18 cellular contexts compared by ENCODE assay signal in genomic region chr9:113477661-113478060, GRCh38. TPM values are rescaled to one million over a fixed set of nuclear protein-coding genes. Genes with fewer than 3 reads are reported as not detected.
A peak's percentile ranks its signal among the peaks of the same experiment; 100 is the strongest.
DNase-seq lines count a peak whose midpoint lies in the region; ATAC-seq and TF ChIP-seq lines count a peak whose summit lies in the region.
"Had no signal": no experiment of that assay in that cellular context is flagged by ENCODE, and none has a peak within 500 bp of the region (broad histone marks: within the 10 kb centered on the region; RNA-seq: fewer than 3 reads in every experiment).

No MANE protein-coding gene starts in this region.

- no peak overlapping the region for H3K27ac Mint-ChIP-seq in activated CD8-positive, alpha-beta memory T cell treated with anti-CD3 and anti-CD28 coated beads, Interleukin-2, amount 10 ng/mL, durations not matched to agents 7 days and 5 days
- H3K27ac Mint-ChIP-seq in neural progenitor cell (peak overlapping the region; percentile 46), type B pancreatic cell (no peak overlapping the region)

- no peaks in the 10 kb centered on the region for H4K20me1 ChIP-seq in neural progenitor cell (ENCODE audit: low read depth)
- H4K20me1 ChIP-seq: BLaER1 treated with 17β-estradiol and CSF1 and Interleukin-3, amounts not matched to agents 10 nM and 100 nM had no signal

- peak; percentile 40 for DNase-seq in activated CD8-positive, alpha-beta memory T cell treated with anti-CD3 and anti-CD28 coated beads, Interleukin-2, amount 10 ng/mL, durations not matched to agents 7 days and 5 days
- no peak for DNase-seq in activated CD8-positive, alpha-beta memory T cell treated with anti-CD3 and anti-CD28 coated beads, Interleukin-2, amount 50 U/mL, for 4 hours
- DNase-seq in ascending aorta (ENCODE audit: low spot score in 2 of 2), result peak in 1 of 2 donors; percentile 59
- DNase-seq in neural progenitor cell (ENCODE audit: low spot score), result no peak
- DNase-seq in type B pancreatic cell (ENCODE audit: extremely low spot score, unreplicated experiment), result peak; percentile 31
- no peak for DNase-seq in hippocampal formation (lab: John Stamatoyannopoulos, UW)
- DNase-seq: DND-41, GDM1, GOT3, NCI-H1092, NCI-H146, NCI-H2081 treated with DMSO at 0.1 percent for 48 hours, NCI-H510A, SHP77 treated with DMSO at 0.1 percent for 48 hours had no signal

- TF ChIP-seq CTCF in ascending aorta (IDR thresholded peaks at IDR 0.05) (no peak), neural progenitor cell (IDR thresholded peaks at IDR 0.05) (no peak), type B pancreatic cell (conservative IDR thresholded peaks at IDR 0.05) (no peak)

- H2AFZ ChIP-seq in neural progenitor cell (replicated peaks), result no peak overlapping the region

- no peak overlapping the region for H3K4me2 ChIP-seq in neural progenitor cell
- H3K4me2 ChIP-seq: BLaER1 treated with 17β-estradiol and CSF1 and Interleukin-3, amounts not matched to agents 10 nM and 100 nM; KMS-11 had no signal

- no peak overlapping the region for H3K4me3 Mint-ChIP-seq in activated CD8-positive, alpha-beta memory T cell treated with anti-CD3 and anti-CD28 coated beads, Interleukin-2, amount 10 ng/mL, durations not matched to agents 7 days and 5 days
- H3K4me3 Mint-ChIP-seq in neural progenitor cell (no peak overlapping the region), type B pancreatic cell (no peak overlapping the region)

- intact Hi-C loops in ascending aorta (cut with DNase I), result no loop called here

- peak overlapping the region; percentile 38 to 53 for H3K27ac ChIP-seq in ascending aorta
- H3K27ac ChIP-seq in neural progenitor cell, result no peak overlapping the region
- H3K27ac ChIP-seq: BLaER1 treated with 17β-estradiol and CSF1 and Interleukin-3, amounts not matched to agents 10 nM and 100 nM; KMS-11 had no signal

- H3K4me1 Mint-ChIP-seq in activated CD8-positive, alpha-beta memory T cell treated with anti-CD3 and anti-CD28 coated beads, Interleukin-2, amount 10 ng/mL, durations not matched to agents 7 days and 5 days, result peaks cover 12% of the 10 kb centered on the region
- H3K4me1 Mint-ChIP-seq in neural progenitor cell, result peaks cover 25% of the 10 kb centered on the region
- peaks cover 16% of the 10 kb centered on the region for H3K4me1 Mint-ChIP-seq in type B pancreatic cell (ENCODE audit: unreplicated experiment)

- H3K27me3 ChIP-seq in ascending aorta, result no peaks in the 10 kb centered on the region
- no peaks in the 10 kb centered on the region for H3K27me3 ChIP-seq in neural progenitor cell
- H3K27me3 ChIP-seq: BLaER1 treated with 17β-estradiol and CSF1 and Interleukin-3, amounts not matched to agents 10 nM and 100 nM had no signal

- peaks cover 4% of the 10 kb centered on the region for H3K27me3 Mint-ChIP-seq in activated CD8-positive, alpha-beta memory T cell treated with anti-CD3 and anti-CD28 coated beads, Interleukin-2, amount 10 ng/mL, durations not matched to agents 7 days and 5 days
- H3K27me3 Mint-ChIP-seq in neural progenitor cell (ENCODE audit: insufficient read depth, low read depth) (peaks cover 6% of the 10 kb centered on the region), type B pancreatic cell (no peaks in the 10 kb centered on the region)

- CTCF ChIA-PET in activated CD8-positive, alpha-beta memory T cell treated with anti-CD3 and anti-CD28 coated beads, Interleukin-2, amount 10 ng/mL, durations not matched to agents 7 days and 5 days (lab: Charles Lee), result interaction anchor here (1.3 kb wide), 1 partner anchor 34 kb away, joined by 3 read pairs; no protein-coding TSS in a partner anchor

- no peaks in the 10 kb centered on the region for H3F3A ChIP-seq in neural progenitor cell (ENCODE audit: low read depth)

- H3K36me3 ChIP-seq in ascending aorta (no peaks in the 10 kb centered on the region), neural progenitor cell (no peaks in the 10 kb centered on the region)
- H3K36me3 ChIP-seq: BLaER1 treated with 17β-estradiol and CSF1 and Interleukin-3, amounts not matched to agents 10 nM and 100 nM had no signal

- no peaks in the 10 kb centered on the region for H3K36me3 Mint-ChIP-seq in activated CD8-positive, alpha-beta memory T cell treated with anti-CD3 and anti-CD28 coated beads, Interleukin-2, amount 10 ng/mL, durations not matched to agents 7 days and 5 days
- H3K36me3 Mint-ChIP-seq in neural progenitor cell (peaks cover 2% of the 10 kb centered on the region), type B pancreatic cell (no peaks in the 10 kb centered on the region)

- H3K79me2 ChIP-seq in neural progenitor cell (ENCODE audit: low read depth), result no peaks in the 10 kb centered on the region

- no peak for ATAC-seq in activated CD8-positive, alpha-beta memory T cell treated with anti-CD3 and anti-CD28 coated beads, Interleukin-2, amount 10 ng/mL, durations not matched to agents 7 days and 5 days
- no peak for ATAC-seq in HG03097 (IDR thresholded peaks at IDR 0.05; ENCODE audit: low FRiP score, unreplicated experiment)
- ATAC-seq: GM12878 had no signal

- H3K9ac ChIP-seq in neural progenitor cell, result no peak overlapping the region
- H3K9ac ChIP-seq: BLaER1 treated with 17β-estradiol and CSF1 and Interleukin-3, amounts not matched to agents 10 nM and 100 nM; KMS-11 had no signal

- H3K4me1 ChIP-seq in ascending aorta (peaks cover 3 to 26% of the 10 kb centered on the region in 2 donors), neural progenitor cell (peaks cover 24% of the 10 kb centered on the region)

- H3K9me3 Mint-ChIP-seq in activated CD8-positive, alpha-beta memory T cell treated with anti-CD3 and anti-CD28 coated beads, Interleukin-2, amount 10 ng/mL, durations not matched to agents 7 days and 5 days (ENCODE audit: low read depth), result no peaks in the 10 kb centered on the region
- no peaks in the 10 kb centered on the region for H3K9me3 Mint-ChIP-seq in neural progenitor cell
- no peaks in the 10 kb centered on the region for H3K9me3 Mint-ChIP-seq in type B pancreatic cell

- H3K4me3 ChIP-seq in ascending aorta (no peak overlapping the region), neural progenitor cell (no peak overlapping the region)
- H3K4me3 ChIP-seq: BLaER1 treated with 17β-estradiol and CSF1 and Interleukin-3, amounts not matched to agents 10 nM and 100 nM; GM12878 had no signal

- no peaks in the 10 kb centered on the region for H3K9me3 ChIP-seq in ascending aorta
- H3K9me3 ChIP-seq in neural progenitor cell (ENCODE audit: low read depth), result no peaks in the 10 kb centered on the region
- H3K9me3 ChIP-seq: BLaER1 treated with 17β-estradiol and CSF1 and Interleukin-3, amounts not matched to agents 10 nM and 100 nM had no signal

RNA-seq across cellular contexts. Expression of gene RGS3, which starts 14.1 kb away (rescaled TPM):
- 10 to 100 TPM; 57.1 to 76.4 TPM for total RNA-seq in activated CD8-positive, alpha-beta memory T cell treated with anti-CD3 and anti-CD28 coated beads, Interleukin-2, amount 10 ng/mL, durations not matched to agents 7 days and 5 days
- total RNA-seq in ascending aorta (125 TPM), neural progenitor cell (ENCODE audit: low replicate concordance) (30.3 and 39.9 TPM in 2 replicates), type B pancreatic cell (ENCODE audit: low replicate concordance) (9.6 and 29.9 TPM in 2 replicates)

Comparison
In these comparisons a context has a peak if more than half of its experiments do, and no peak if none do; other contexts are left out.
1. DNase-seq: peak in activated CD8-positive, alpha-beta memory T cell treated with anti-CD3 and anti-CD28 coated beads, Interleukin-2, amount 10 ng/mL, durations not matched to agents 7 days and 5 days (single experiment) and type B pancreatic cell (single experiment); none in activated CD8-positive, alpha-beta memory T cell treated with anti-CD3 and anti-CD28 coated beads, Interleukin-2, amount 50 U/mL, for 4 hours (single experiment), neural progenitor cell (single experiment) and hippocampal formation (0 of 2).